ENCODE assay signal across 8 cellular contexts in the genomic region with DNA sequence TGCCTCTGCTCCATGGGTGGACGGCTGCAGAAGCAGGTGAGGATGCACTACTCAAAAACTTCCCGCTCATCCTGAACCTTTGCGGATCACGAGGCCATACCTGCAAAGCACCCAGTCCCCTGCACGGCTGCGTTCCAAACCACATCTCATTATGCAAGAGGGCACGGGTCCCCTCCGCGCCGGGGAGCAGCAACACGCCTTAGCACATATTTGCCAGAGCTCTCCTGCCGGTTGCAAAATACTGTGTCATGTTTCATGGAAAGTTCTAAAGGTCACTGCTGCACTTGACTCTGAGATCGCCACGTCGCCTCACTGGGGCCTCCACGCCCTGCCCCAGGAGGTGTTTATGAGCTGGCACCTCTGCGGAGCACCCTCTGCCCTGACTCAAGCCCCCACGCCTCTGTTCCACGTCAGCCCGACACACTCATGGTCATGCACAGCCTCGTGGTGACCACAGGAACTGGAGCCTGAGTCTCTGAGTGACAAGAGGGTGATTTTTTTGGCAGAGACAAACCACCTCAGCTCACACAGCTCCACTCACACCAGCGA.
DNase-seq lines count a peak whose midpoint lies in the region; ATAC-seq, FAIRE-seq and TF ChIP-seq lines count a peak whose summit lies in the region.

No MANE protein-coding gene starts in this region.

- H3K79me2 ChIP-seq in astrocyte (ENCODE audit: insufficient read depth, low read length) = no peaks in the 10 kb centered on the region

- DNase-seq in AG20443 (ENCODE audit: low spot score) = peak; percentile 76
- DNase-seq in HPDE6-E6E7 (ENCODE audit: extremely low spot score) = peak; percentile 77
- DNase-seq in astrocyte (ENCODE audit: low read depth) = peak; percentile 89
- peak; percentile 92 to 97 (median 96) for DNase-seq in right lobe of liver
- DNase-seq in NCI-H1048 (lab: John Stamatoyannopoulos, UW) = no peak
- no peak for DNase-seq in NCI-H2227 treated with DMSO at 0.1 percent for 48 hours (lab: John Stamatoyannopoulos, UW)

- H3K9me3 ChIP-seq in astrocyte (ENCODE audit: insufficient read depth, low read depth, low read length) = no peaks in the 10 kb centered on the region
- no peaks in the 10 kb centered on the region for H3K9me3 ChIP-seq in right lobe of liver

- peak; percentile 44 for TF ChIP-seq CTCF in astrocyte (IDR thresholded peaks at IDR 0.05; ENCODE audit: insufficient read depth, low read depth, low read length)
- peak in 3 of 4 donors; percentile 26 to 43 (median 36) for TF ChIP-seq CTCF in right lobe of liver (IDR thresholded peaks at IDR 0.05)

- peak overlapping the region; percentile 27 for H3K9ac ChIP-seq in astrocyte (ENCODE audit: low read length)

- peak; percentile 58 for TF ChIP-seq POLR2A in right lobe of liver (IDR thresholded peaks at IDR 0.05)

- no peak overlapping the region for H3K4me3 ChIP-seq in astrocyte (ENCODE audit: insufficient read depth, low read depth, low read length)
- no peak overlapping the region for H3K4me3 ChIP-seq in right lobe of liver

- 5% methylated on average over 9 of the region's 22 CpGs for WGBS in right lobe of liver (ENCODE audit: insufficient coverage, low coverage, low lambda C conversion rate, missing lambda C conversion rate)

- no peak overlapping the region for H3K4me3 Mint-ChIP-seq in astrocyte (ENCODE audit: unreplicated experiment)

- H3K4me1 ChIP-seq in astrocyte (ENCODE audit: insufficient read depth, low read length) = peaks cover 44% of the 10 kb centered on the region
- peaks cover 0 to 66% (median 35%) of the 10 kb centered on the region in 4 donors for H3K4me1 ChIP-seq in right lobe of liver

- FAIRE-seq in astrocyte (lab: Jason Lieb, UNC) = no peak

- H3K36me3 ChIP-seq in astrocyte (ENCODE audit: insufficient read depth, low read length) (no peaks in the 10 kb centered on the region), right lobe of liver (no peaks in the 10 kb centered on the region)

- no peaks in the 10 kb centered on the region for H3K27me3 ChIP-seq in astrocyte (ENCODE audit: insufficient read depth, low read length)
- H3K27me3 ChIP-seq in right lobe of liver = no peaks in the 10 kb centered on the region

- peaks cover 28% of the 10 kb centered on the region for H3K4me1 Mint-ChIP-seq in astrocyte (ENCODE audit: low read depth, unreplicated experiment)

- intact Hi-C loops in right lobe of liver (cut with DNase I) = no loop called here

- no peak overlapping the region for H3K27ac Mint-ChIP-seq in astrocyte (ENCODE audit: unreplicated experiment)

- peak overlapping the region; percentile 36 for H3K4me2 ChIP-seq in astrocyte (ENCODE audit: low read length)

- peaks cover 2% of the 10 kb centered on the region for H3K27me3 Mint-ChIP-seq in astrocyte (ENCODE audit: low read depth, unreplicated experiment)

- H3K27ac ChIP-seq in astrocyte (ENCODE audit: low read depth, low read length) (no peak overlapping the region), right lobe of liver (peak overlapping the region; percentile 52 to 99 (median 98))

- ATAC-seq in right lobe of liver (peak; percentile 70 to 87 (median 82)), HG02938 (IDR thresholded peaks at IDR 0.05; ENCODE audit: unreplicated experiment) (no peak), GM18502 (IDR thresholded peaks at IDR 0.05; ENCODE audit: poor library complexity, unreplicated experiment) (no peak)

- H2AFZ ChIP-seq in astrocyte (ENCODE audit: low read depth, low read length) = no peak overlapping the region

- H3K9me3 Mint-ChIP-seq in astrocyte (ENCODE audit: unreplicated experiment) = no peaks in the 10 kb centered on the region

- no peaks in the 10 kb centered on the region for H4K20me1 ChIP-seq in astrocyte (ENCODE audit: insufficient read depth, low read length)

- no peaks in the 10 kb centered on the region for H3K36me3 Mint-ChIP-seq in astrocyte (ENCODE audit: low read depth, unreplicated experiment)

Comparison
In these comparisons a context has a peak if more than half of its experiments do, and no peak if none do; other contexts are left out.
1. DNase-seq: peak in AG20443 (single experiment), HPDE6-E6E7 (single experiment), astrocyte (single experiment) and right lobe of liver (3 of 3); none in NCI-H1048 (single experiment) and NCI-H2227 treated with DMSO at 0.1 percent for 48 hours (single experiment).
2. ATAC-seq: peak in right lobe of liver (4 of 4); none in HG02938 (single experiment) and GM18502 (single experiment).